Comparison of ENCODE assay signal across 24 cellular contexts in the genomic region with DNA sequence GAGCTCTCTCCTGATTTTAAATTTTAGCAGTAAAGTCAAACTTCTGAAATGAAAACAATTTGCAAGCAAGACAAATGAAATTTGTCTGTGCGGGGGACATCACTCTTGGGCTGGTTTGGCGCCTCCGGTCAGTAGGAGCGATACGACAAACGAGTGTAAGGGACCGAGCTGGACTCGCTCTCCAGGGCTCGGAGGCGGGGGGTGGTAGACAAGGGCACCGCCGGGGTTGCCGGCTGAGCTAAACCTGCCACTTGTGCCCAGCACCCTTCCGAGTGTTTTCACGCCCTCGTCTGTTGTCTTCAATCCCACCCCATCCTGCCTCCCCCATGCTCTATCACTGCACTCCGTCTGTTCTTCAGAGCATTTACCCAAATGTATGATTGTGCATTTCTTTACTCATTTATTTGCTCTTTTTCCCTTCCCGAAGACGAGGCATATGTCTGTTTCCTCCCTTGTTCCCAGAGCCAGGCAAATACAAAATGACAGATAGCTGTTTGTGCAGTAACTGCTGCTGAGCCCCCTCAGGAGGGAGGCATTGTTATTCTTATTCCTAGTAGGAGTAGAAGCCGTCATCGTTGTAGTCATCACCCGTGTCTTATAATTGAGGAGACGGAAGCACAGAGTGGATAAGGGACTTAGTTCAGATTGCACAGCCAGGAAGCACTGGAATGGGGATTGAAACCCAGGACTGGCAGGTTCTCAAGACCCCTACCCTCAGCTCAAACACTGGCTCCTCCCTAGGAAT.
"Had no signal": no experiment of that assay in that cellular context is flagged by ENCODE, and none has a peak within 500 bp of the region (broad histone marks: within the 10 kb centered on the region; RNA-seq: fewer than 3 reads in every experiment).

No MANE protein-coding gene starts in this region.

- H3K36me3 ChIP-seq: left ventricle myocardium inferior, neutrophil, tibial nerve, vagina had no signal

- H3K4me1 Mint-ChIP-seq: activated CD4-positive, alpha-beta T cell treated with anti-CD3 and anti-CD28 coated beads, Interleukin-2, amount 10 ng/mL, durations not matched to agents 7 days and 5 days had no signal

- H3K4me3 Mint-ChIP-seq: activated CD4-positive, alpha-beta T cell treated with anti-CD3 and anti-CD28 coated beads, Interleukin-2, amount 10 ng/mL, durations not matched to agents 7 days and 5 days; activated CD8-positive, alpha-beta T cell treated with anti-CD3 and anti-CD28 coated beads, Interleukin-2, amount 10 ng/mL, durations not matched to agents 7 days and 5 days; activated naive CD8-positive, alpha-beta T cell; activated T-cell treated with anti-CD3 and anti-CD28 coated beads, Interleukin-2, amount 50 U/mL, for 4 hours; endodermal cell; naive thymus-derived CD4-positive, alpha-beta T cell had no signal

- H3K9me3 ChIP-seq: left ventricle myocardium inferior, neutrophil, tibial nerve, vagina had no signal

- H3K27ac ChIP-seq: dorsolateral prefrontal cortex, epithelial cell of prostate, foreskin keratinocyte, left ventricle myocardium inferior, neutrophil, tibial nerve, vagina had no signal

- H3K36me3 Mint-ChIP-seq: activated naive CD8-positive, alpha-beta T cell had no signal

- ATAC-seq: activated CD4-positive, CD25-positive, alpha-beta regulatory T cell treated with anti-CD3 and anti-CD28 coated beads, Interleukin-2, amount 50 U/mL, for 24 hours; activated CD8-positive, alpha-beta T cell treated with anti-CD3 and anti-CD28 coated beads, Interleukin-2, amount 10 ng/mL, durations not matched to agents 7 days and 5 days; activated T-cell treated with anti-CD3 and anti-CD28 coated beads, Interleukin-2, amount 50 U/mL, for 4 hours; foreskin keratinocyte; naive thymus-derived CD4-positive, alpha-beta T cell; stimulated activated naive CD8-positive, alpha-beta T cell treated with anti-CD3 and anti-CD28 coated beads, Interleukin-15, Interleukin-2, amounts not matched to agents 100 U/mL and 50 U/mL, for 24 hours had no signal

- H3K27me3 ChIP-seq: tibial nerve, vagina had no signal

- H3K27ac Mint-ChIP-seq: activated CD4-positive, alpha-beta T cell treated with anti-CD3 and anti-CD28 coated beads, Interleukin-2, amount 10 ng/mL, durations not matched to agents 7 days and 5 days; activated CD8-positive, alpha-beta T cell treated with anti-CD3 and anti-CD28 coated beads, Interleukin-2, amount 10 ng/mL, durations not matched to agents 7 days and 5 days; activated naive CD8-positive, alpha-beta T cell; endodermal cell; naive thymus-derived CD4-positive, alpha-beta T cell had no signal

- DNase-seq: activated CD4-positive, alpha-beta T cell treated with anti-CD3 and anti-CD28 coated beads, Interleukin-2, amount 10 ng/mL, durations not matched to agents 7 days and 5 days; activated CD8-positive, alpha-beta T cell treated with anti-CD3 and anti-CD28 coated beads, Interleukin-2, amount 10 ng/mL, durations not matched to agents 7 days and 5 days; activated gamma-delta T cell; activated T-cell treated with anti-CD3 and anti-CD28 coated beads, Interleukin-2, amount 50 U/mL, for 4 hours; endodermal cell; foreskin keratinocyte; left ventricle myocardium inferior; mesenchymal stem cell; naive thymus-derived CD4-positive, alpha-beta T cell; retina; stimulated activated CD4-positive, alpha-beta T cell treated with anti-CD3 and anti-CD28 coated beads, Interleukin-2, amount 100 ng/mL, for 24 hours; stimulated activated naive CD8-positive, alpha-beta T cell treated with anti-CD3 and anti-CD28 coated beads, Interleukin-15, Interleukin-2, amounts not matched to agents 100 U/mL and 50 U/mL, for 24 hours; substantia nigra; T-helper 1 cell; T-helper 9 cell had no signal

- FAIRE-seq: colon, keratinocyte had no signal

- H3K4me1 ChIP-seq: foreskin keratinocyte, left ventricle myocardium inferior, tibial nerve, vagina had no signal

- H3K4me3 ChIP-seq: dorsolateral prefrontal cortex, left ventricle myocardium inferior, tibial nerve, vagina had no signal
